ENCODE assay signal across 8 cellular contexts in genomic region chr17:9959377-9959981, GRCh38. TPM values are rescaled to one million over a fixed set of nuclear protein-coding genes. Genes with fewer than 3 reads are reported as not detected.
DNase-seq lines count a peak whose midpoint lies in the region; ATAC-seq and TF ChIP-seq lines count a peak whose summit lies in the region.

No MANE protein-coding gene starts in this region.

- no peak for DNase-seq in Right ventricle myocardium inferior (ENCODE audit: missing footprints)
- DNase-seq in right atrium auricular region (ENCODE audit: low spot score), result no peak
- peak; percentile 53 for DNase-seq in PC-3
- DNase-seq in dermis blood vessel endothelial cell, result peak; percentile 6
- DNase-seq in nephron progenitor cell, result peak; percentile 79
- no peak for DNase-seq in mucosa of gallbladder (ENCODE audit: low spot score)
- no peak for DNase-seq in tibial artery

- H3K79me2 ChIP-seq in PC-3 (ENCODE audit: low read length), result no peaks in the 10 kb centered on the region

- H3K27ac ChIP-seq in right atrium auricular region (no peak overlapping the region), PC-3 (ENCODE audit: low read length) (no peak overlapping the region), tibial artery (no peak overlapping the region)

- H3K4me2 ChIP-seq in PC-3 (ENCODE audit: low read length), result no peak overlapping the region

- no peaks in the 10 kb centered on the region for H4K20me1 ChIP-seq in PC-3 (ENCODE audit: low read length)

- no peaks in the 10 kb centered on the region for H3K9me2 ChIP-seq in PC-3 (replicated peaks; ENCODE audit: low read length)

- H3K27me3 ChIP-seq in right atrium auricular region (no peaks in the 10 kb centered on the region), PC-3 (ENCODE audit: low read length) (peaks cover 33% of the 10 kb centered on the region), tibial artery (peaks cover 0 to 39% of the 10 kb centered on the region in 2 donors)

- H3K27me3 Mint-ChIP-seq in nephron progenitor cell (ENCODE audit: low read depth, poor library complexity), result peaks cover 77% of the 10 kb centered on the region

- H3K9me3 ChIP-seq in right atrium auricular region, result no peaks in the 10 kb centered on the region
- H3K9me3 ChIP-seq in PC-3 (ENCODE audit: low read length), result no peaks in the 10 kb centered on the region
- H3K9me3 ChIP-seq in tibial artery, result no peaks in the 10 kb centered on the region

- H3K4me3 ChIP-seq in right atrium auricular region (no peak overlapping the region), PC-3 (ENCODE audit: low read length) (no peak overlapping the region), tibial artery (no peak overlapping the region)

- H3K4me3 Mint-ChIP-seq in nephron progenitor cell, result peak overlapping the region; percentile 51

- H3K36me3 ChIP-seq in right atrium auricular region, result peaks cover 9% of the 10 kb centered on the region
- H3K36me3 ChIP-seq in PC-3 (ENCODE audit: low read depth, low read length), result no peaks in the 10 kb centered on the region
- peaks cover 0 to 3% (median 0%) of the 10 kb centered on the region in 3 donors for H3K36me3 ChIP-seq in tibial artery

- POLR2A ChIA-PET in PC-3 (lab: Charles Lee; ENCODE audit: unreplicated experiment), result no interaction called here

- intact Hi-C loops in Right ventricle myocardium inferior (cut with DNase I), result no loop called here
- intact Hi-C loops in PC-3 (cut with micrococcal nuclease), result loop anchor here (1.0 kb wide), 1 partner anchor 35 kb away; no protein-coding TSS in a partner anchor
- intact Hi-C loops in tibial artery (cut with DNase I; ENCODE audit: low total_unique reads), result no loop called here

- TF ChIP-seq CTCF in right atrium auricular region (IDR thresholded peaks at IDR 0.05), result peak in 1 of 2 donors; percentile 52
- peak; percentile 69 for TF ChIP-seq CTCF in PC-3 (conservative IDR thresholded peaks at IDR 0.05; ENCODE audit: low read depth, low read length)
- TF ChIP-seq CTCF in nephron progenitor cell (IDR thresholded peaks at IDR 0.05), result peak; percentile 62
- TF ChIP-seq CTCF in tibial artery (IDR thresholded peaks at IDR 0.05), result no peak

- H3F3A ChIP-seq in PC-3 (ENCODE audit: low read length, unreplicated experiment), result no peaks in the 10 kb centered on the region

- no peak overlapping the region for H3K9ac ChIP-seq in PC-3 (ENCODE audit: low read length)

- ATAC-seq in Right ventricle myocardium inferior, result peak; percentile 35
- peak; percentile 59; the same call in 1 of the 2 replicates for ATAC-seq in PC-3
- ATAC-seq in GM18502 (IDR thresholded peaks at IDR 0.05; ENCODE audit: poor library complexity, unreplicated experiment), result no peak

- no peak overlapping the region for H2AFZ ChIP-seq in PC-3 (ENCODE audit: low read length)

- H3K36me3 Mint-ChIP-seq in nephron progenitor cell (ENCODE audit: low read depth), result no peaks in the 10 kb centered on the region

- no peaks in the 10 kb centered on the region for H3K9me3 Mint-ChIP-seq in nephron progenitor cell

- peaks cover 0 to 17% of the 10 kb centered on the region in 2 donors for H3K4me1 ChIP-seq in right atrium auricular region
- no peaks in the 10 kb centered on the region for H3K4me1 ChIP-seq in PC-3 (ENCODE audit: insufficient read depth, low read length)
- H3K4me1 ChIP-seq in tibial artery, result no peaks in the 10 kb centered on the region

- no peak overlapping the region for H3K27ac Mint-ChIP-seq in nephron progenitor cell

- CTCF ChIA-PET in PC-3 (lab: Charles Lee), result no interaction called here

- H3K4me1 Mint-ChIP-seq in nephron progenitor cell, result peaks cover 18% of the 10 kb centered on the region

- no TSS peak for BruUV-seq in PC-3 (replicated peaks; lab: Mats Ljungman, UMichigan)

RNA-seq across cellular contexts. Expression of gene RCVRN, which starts 54.4 kb away (rescaled TPM):
- total RNA-seq in Right ventricle myocardium inferior (not detected), right atrium auricular region (under 1 TPM; 0.24 to 0.37 TPM), PC-3 (2014; rRNA removed) (not detected in 2 replicates), dermis blood vessel endothelial cell (not detected in 2 replicates), mucosa of gallbladder (0.20 TPM)

Comparison
In these comparisons a context has a peak if more than half of its experiments do, and no peak if none do; other contexts are left out.
1. DNase-seq: peak in PC-3 (single experiment), dermis blood vessel endothelial cell (single experiment) and nephron progenitor cell (single experiment); none in Right ventricle myocardium inferior (single experiment), right atrium auricular region (single experiment), mucosa of gallbladder (single experiment) and tibial artery (0 of 2).
2. CTCF ChIP-seq: peak in PC-3 (single experiment) and nephron progenitor cell (single experiment); none in tibial artery (0 of 2).